In the genomic region with DNA sequence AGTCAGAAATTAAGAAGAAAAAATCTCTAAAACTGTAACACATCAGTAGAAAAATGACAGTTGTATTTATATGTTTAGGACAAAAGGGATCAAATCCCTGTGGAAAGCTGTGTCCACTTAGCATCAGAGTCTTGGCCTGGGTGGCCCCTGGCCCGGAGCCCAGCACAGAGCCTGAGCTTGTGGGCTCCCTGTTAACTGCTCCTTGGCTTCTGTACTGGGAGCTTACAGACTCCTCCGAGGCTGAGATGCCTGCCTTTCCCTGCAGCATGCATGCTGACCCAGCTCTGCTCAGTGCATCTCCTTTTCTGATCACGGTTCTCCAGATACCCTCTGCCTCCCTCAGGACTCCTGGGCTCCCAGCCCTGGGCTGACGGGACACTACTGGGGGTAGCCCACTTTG, we compare ENCODE assay signal across 22 cellular contexts.
DNase-seq lines count a peak whose midpoint lies in the region; ATAC-seq, FAIRE-seq and TF ChIP-seq lines count a peak whose summit lies in the region.
"Had no signal": no experiment of that assay in that cellular context is flagged by ENCODE, and none has a peak within 500 bp of the region (broad histone marks: within the 10 kb centered on the region; RNA-seq: fewer than 3 reads in every experiment).

No MANE protein-coding gene starts in this region.

- H4K91ac ChIP-seq in H1 (replicated peaks; ENCODE audit: insufficient read length, low read length): no peak overlapping the region

- no peak overlapping the region for H3K18ac ChIP-seq in H1 (ENCODE audit: extremely low read depth, low read length)

- no peak overlapping the region for H3K23ac ChIP-seq in H1 (ENCODE audit: insufficient read length)

- H2BK15ac ChIP-seq in H1 (ENCODE audit: low read length): no peak overlapping the region

- POLR2A ChIA-PET in A549 (lab: Yijun Ruan, JAX) (no interaction called here), H1 (lab: Charles Lee; ENCODE audit: partially characterized antibody) (no interaction called here), GM10248 (lab: Yijun Ruan, JAX) (no interaction called here)

- H2AK5ac ChIP-seq in H1 (ENCODE audit: low read depth, low read length): peak overlapping the region; percentile 13; the same call in 1 of the 2 replicates

- FAIRE-seq in A549 (lab: Jason Lieb, UNC): no peak
- FAIRE-seq in H1 (lab: Jason Lieb, UNC): no peak
- FAIRE-seq: A204.1, D721Med, G401.6, GM12878, GM12892, GM18507 had no signal

- H3K79me1 ChIP-seq in H1 (ENCODE audit: low read depth, low read length): no peaks in the 10 kb centered on the region

- TF ChIP-seq EP300 in A549 (IDR thresholded peaks at IDR 0.05): no peak
- no peak for TF ChIP-seq EP300 in H1 (IDR thresholded peaks at IDR 0.05; ENCODE audit: borderline replicate concordance in 1 of 2, low read depth in 2 of 2, low read length in 2 of 2)

- no peak for TF ChIP-seq POLR2A in A549 (IDR thresholded peaks at IDR 0.05; ENCODE audit: low read length)
- no peak for TF ChIP-seq POLR2A in H1 (IDR thresholded peaks at IDR 0.05; ENCODE audit: control extremely low read depth in 1 of 2, low read depth in 2 of 2, low read length in 2 of 2)
- TF ChIP-seq POLR2A in testis (IDR thresholded peaks at IDR 0.05): no peak

- no peaks in the 10 kb centered on the region for H3K36me3 ChIP-seq in H1 (ENCODE audit: control insufficient read depth in 2 of 4, insufficient read depth in 4 of 4, low read length in 3 of 4)
- H3K36me3 ChIP-seq in upper lobe of right lung: no peaks in the 10 kb centered on the region
- H3K36me3 ChIP-seq in testis (ENCODE audit: low read depth, missing control alignments): no peaks in the 10 kb centered on the region
- H3K36me3 ChIP-seq: BLaER1 treated with 17β-estradiol and CSF1 and Interleukin-3, amounts not matched to agents 10 nM and 100 nM had no signal

- no peak overlapping the region for H2AFZ ChIP-seq in H1 (ENCODE audit: low read length)

- H2BK20ac ChIP-seq in H1 (ENCODE audit: low read length): no peak overlapping the region

- 0% methylated on average over 4 of the region's 4 CpGs for WGBS in A549 (ENCODE audit: missing lambda C conversion rate)
- WGBS in H1 (ENCODE audit: extremely low coverage in 1 of 2, insufficient coverage in 1 of 2, insufficient read length in 1 of 2, insufficient replicate concordance in 2 of 2, low coverage in 1 of 2, low lambda C conversion rate in 2 of 2, missing lambda C conversion rate in 1 of 2), 2 experiments: 79% methylated on average over 4 of the region's 4 CpGs; no CpG with 5 or more reads in 1 of the 2 experiments
- 58 to 88% methylated on average over 4 of the region's 4 CpGs for WGBS in testis, 2 donors

- no peak for TF ChIP-seq CTCF in A549 (IDR thresholded peaks at IDR 0.05)
- no peak for TF ChIP-seq CTCF in H1 (IDR thresholded peaks at IDR 0.05; ENCODE audit: control extremely low read depth in 1 of 3, insufficient read depth in 1 of 3, low read depth in 1 of 3, low read length in 3 of 3)
- TF ChIP-seq CTCF in upper lobe of right lung (IDR thresholded peaks at IDR 0.05): no peak
- no peak for TF ChIP-seq CTCF in GM10248 (IDR thresholded peaks at IDR 0.05; ENCODE audit: control extremely low read depth, extremely low read depth, low read depth, missing control alignments)
- no peak for TF ChIP-seq CTCF in testis (IDR thresholded peaks at IDR 0.05)

- CTCF ChIA-PET in A549 (lab: Yijun Ruan, JAX) (interaction anchor here (0.9 to 1.6 kb wide), 2 partner anchors 16 to 22 kb away, joined by 3 to 4 read pairs; no protein-coding TSS in a partner anchor), H1 (lab: Charles Lee; ENCODE audit: partially characterized antibody) (interaction anchor here (1.1 to 2.4 kb wide), 4 partner anchors 11 to 73 kb away, joined by 3 to 9 read pairs (median 6); no protein-coding TSS in a partner anchor), GM10248 (lab: Yijun Ruan, JAX) (interaction anchor here (1.2 kb wide), 1 partner anchor 27 kb away, joined by 3 read pairs; no protein-coding TSS in a partner anchor)

- no peak overlapping the region for H2BK5ac ChIP-seq in H1 (ENCODE audit: low read depth, low read length)

- peak; percentile 29 to 35; a peak in 2 of 6 replicates for ATAC-seq in A549
- ATAC-seq in upper lobe of right lung: peak; percentile 21
- no peak for ATAC-seq in HG03025 (IDR thresholded peaks at IDR 0.05; ENCODE audit: low FRiP score, unreplicated experiment)
- ATAC-seq: CD8-positive, alpha-beta T cell; GM12878 had no signal

- no peak overlapping the region for H4K5ac ChIP-seq in H1 (ENCODE audit: insufficient read length, low read depth, low read length)

- H3K4me1 ChIP-seq in A549 (no peaks in the 10 kb centered on the region), H1 (replicated peaks in 1 of 4; ENCODE audit: control insufficient read depth in 3 of 4, insufficient read depth in 4 of 4, low read length in 3 of 4) (no peaks in the 10 kb centered on the region), upper lobe of right lung (no peaks in the 10 kb centered on the region), testis (no peaks in the 10 kb centered on the region)
- H3K4me1 ChIP-seq: BLaER1 treated with 17β-estradiol and CSF1 and Interleukin-3, amounts not matched to agents 10 nM and 100 nM; Caco-2 had no signal

- H3K4me2 ChIP-seq in A549: no peak overlapping the region
- H3K4me2 ChIP-seq in H1 (ENCODE audit: insufficient read depth in 1 of 2, low read depth in 2 of 2, low read length in 2 of 2): no peak overlapping the region
- H3K4me2 ChIP-seq: BLaER1 treated with 17β-estradiol and CSF1 and Interleukin-3, amounts not matched to agents 10 nM and 100 nM had no signal

- no peaks in the 10 kb centered on the region for H3K79me2 ChIP-seq in H1 (ENCODE audit: control insufficient read depth in 1 of 2, insufficient read depth in 2 of 2, low read length in 2 of 2)

- no peak overlapping the region for H2BK120ac ChIP-seq in H1 (replicated peaks; ENCODE audit: low read depth, low read length)

- no peak overlapping the region for H3K14ac ChIP-seq in H1 (ENCODE audit: insufficient read length)

- no peak overlapping the region for H2BK12ac ChIP-seq in H1 (ENCODE audit: low read depth, low read length)

- no peak overlapping the region for H3K4me3 ChIP-seq in A549
- H3K4me3 ChIP-seq in H1 (ENCODE audit: extremely low read depth in 1 of 4, insufficient read depth in 2 of 4, low read depth in 3 of 4, low read length in 4 of 4): no peak overlapping the region
- no peak overlapping the region for H3K4me3 ChIP-seq in upper lobe of right lung
- H3K4me3 ChIP-seq in testis: no peak overlapping the region
- H3K4me3 ChIP-seq: BLaER1 treated with 17β-estradiol and CSF1 and Interleukin-3, amounts not matched to agents 10 nM and 100 nM; GM12878 had no signal

- H3K23me2 ChIP-seq in H1 (ENCODE audit: low read depth, low read length): no peaks in the 10 kb centered on the region

- DNase-seq in A549 (ENCODE audit: low read depth in 1 of 2, low spot score in 1 of 2): no peak
- no peak for DNase-seq in H1 (ENCODE audit: low read depth in 1 of 2, low spot score in 2 of 2)
- DNase-seq in upper lobe of right lung: no peak
- no peak for DNase-seq in GM10248 (ENCODE audit: extremely low spot score)
- DNase-seq in testis: no peak
- DNase-seq: 8988T; AML-193; Caco-2; Calu3; CD4-positive, alpha-beta T cell; CD8-positive, alpha-beta T cell; DMS79 treated with DMSO at 0.1 percent for 48 hours; GF-D8 had no signal

- no peak overlapping the region for H3K56ac ChIP-seq in H1 (replicated peaks; ENCODE audit: insufficient read length, low read depth, low read length)

- H3K4ac ChIP-seq in H1 (replicated peaks; ENCODE audit: insufficient read length, low read depth, low read length): no peak overlapping the region

- no peak overlapping the region for H4K8ac ChIP-seq in H1 (ENCODE audit: extremely low read depth, insufficient read depth, low read length)

- H3K9ac ChIP-seq in H1 (replicated peaks in 1 of 4; ENCODE audit: extremely low read depth in 1 of 4, low read depth in 3 of 4, low read length in 3 of 4): no peak overlapping the region
- H3K9ac ChIP-seq: BLaER1 treated with 17β-estradiol and CSF1 and Interleukin-3, amounts not matched to agents 10 nM and 100 nM had no signal

- intact Hi-C loops in upper lobe of right lung (cut with DNase I): no loop called here
- intact Hi-C loops in testis (cut with DNase I; ENCODE audit: low total_unique reads): no loop called here

- TF ChIP-seq RAD21 in A549 (conservative IDR thresholded peaks at IDR 0.05 in 1 of 2, IDR thresholded peaks at IDR 0.05 in 1 of 2) (no peak), H1 (IDR thresholded peaks at IDR 0.05 in 1 of 2, conservative IDR thresholded peaks at IDR 0.05 in 1 of 2; ENCODE audit: low read depth in 2 of 2, low read length in 2 of 2) (no peak)

- H3K27ac ChIP-seq in A549 (no peak overlapping the region), H1 (ENCODE audit: low read depth, low read length) (no peak overlapping the region), upper lobe of right lung (no peak overlapping the region), testis (no peak overlapping the region)
- H3K27ac ChIP-seq: BLaER1 treated with 17β-estradiol and CSF1 and Interleukin-3, amounts not matched to agents 10 nM and 100 nM; C4-2B had no signal

- H3K9me3 ChIP-seq in A549 (no peaks in the 10 kb centered on the region), H1 (ENCODE audit: insufficient read depth in 2 of 2, low read depth in 1 of 2, low read length in 1 of 2) (peaks cover 8 to 9% of the 10 kb centered on the region in 2 experiments; a peak in 2 of 4 replicates), upper lobe of right lung (no peaks in the 10 kb centered on the region), testis (no peaks in the 10 kb centered on the region)
- H3K9me3 ChIP-seq: Caco-2 had no signal

- no peaks in the 10 kb centered on the region for H3K27me3 ChIP-seq in H1 (replicated peaks in 1 of 4; ENCODE audit: control insufficient read depth in 3 of 4, extremely low read depth in 1 of 4, insufficient read depth in 3 of 4, low read length in 3 of 4)
- H3K27me3 ChIP-seq in upper lobe of right lung: no peaks in the 10 kb centered on the region
- no peaks in the 10 kb centered on the region for H3K27me3 ChIP-seq in testis
- H3K27me3 ChIP-seq: BLaER1 treated with 17β-estradiol and CSF1 and Interleukin-3, amounts not matched to agents 10 nM and 100 nM had no signal

- no peaks in the 10 kb centered on the region for H4K20me1 ChIP-seq in H1 (replicated peaks in 1 of 2; ENCODE audit: control insufficient read depth in 1 of 2, insufficient read depth in 2 of 2, low read length in 2 of 2)
- H4K20me1 ChIP-seq: BLaER1 treated with 17β-estradiol and CSF1 and Interleukin-3, amounts not matched to agents 10 nM and 100 nM had no signal

TF ChIP-seq in A549, 52 proteins besides CTCF, POLR2A, EP300 and RAD21:
- TF ChIP-seq TFCP2L1 (CRISPR knock-in tag; IDR thresholded peaks at IDR 0.05): no peak
- TF ChIP-seq HDAC2 (IDR thresholded peaks at IDR 0.05): no peak
- no peak for TF ChIP-seq HEYL (CRISPR knock-in tag; IDR thresholded peaks at IDR 0.05)
- TF ChIP-seq TP53 (CRISPR knock-in tag; IDR thresholded peaks at IDR 0.05): no peak
- no peak for TF ChIP-seq RFX5 (IDR thresholded peaks at IDR 0.05)

TF ChIP-seq in H1, 55 proteins besides CTCF, POLR2A, EP300 and RAD21 (continues in another document):
- TF ChIP-seq TCF12 (IDR thresholded peaks at IDR 0.05; ENCODE audit: low read depth, low read length) (no peak), POU5F1 (IDR thresholded peaks at IDR 0.05; ENCODE audit: low read depth, low read length) (no peak), BACH1 (IDR thresholded peaks at IDR 0.05; ENCODE audit: low read length) (no peak), SIN3A (conservative IDR thresholded peaks at IDR 0.05 in 1 of 2, IDR thresholded peaks at IDR 0.05 in 1 of 2; ENCODE audit: low read depth in 1 of 2, low read length in 2 of 2) (no peak)
